In the genomic region with DNA sequence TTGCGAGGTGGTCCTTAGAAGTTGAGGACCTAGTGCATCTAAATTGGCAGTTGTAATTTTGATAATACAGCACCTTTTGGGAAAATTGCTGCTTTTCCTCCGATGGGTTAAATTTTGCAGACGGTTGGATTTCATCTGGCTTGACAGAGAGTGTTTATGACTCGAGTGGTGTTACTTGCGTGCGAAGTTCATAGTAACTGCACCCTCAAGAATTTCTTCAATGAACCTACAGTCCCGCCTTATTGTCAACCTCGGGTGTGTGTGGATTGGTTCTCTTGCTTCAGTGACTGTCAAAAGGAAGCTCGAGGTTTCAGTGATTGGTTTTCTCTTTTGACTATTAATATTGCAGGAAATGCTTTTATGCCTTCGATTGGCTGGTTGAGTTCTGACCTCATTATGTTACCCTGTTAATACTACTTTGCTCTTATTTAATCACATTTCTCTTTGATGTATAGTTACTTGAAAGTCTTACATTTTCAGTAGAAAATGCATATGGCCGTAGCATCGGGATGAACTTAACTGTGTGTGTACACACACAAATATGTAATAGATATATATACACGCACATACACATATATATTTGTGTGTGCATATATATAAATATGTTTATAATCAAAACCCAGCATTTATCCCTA, we compare ENCODE assay signal across 8 cellular contexts. TPM values are rescaled to one million over a fixed set of nuclear protein-coding genes. Genes with fewer than 3 reads are reported as not detected.
DNase-seq lines count a peak whose midpoint lies in the region; ATAC-seq and FAIRE-seq lines count a peak whose summit lies in the region.

No MANE protein-coding gene starts in this region.

- peaks cover 36 to 58% (median 57%) of the 10 kb centered on the region in 11 experiments; a peak in 21 of 22 replicates for H4K20me1 ChIP-seq in BLaER1 treated with 17β-estradiol and CSF1 and Interleukin-3, amounts not matched to agents 10 nM and 100 nM

- H3K27me3 ChIP-seq in BLaER1 treated with 17β-estradiol and CSF1 and Interleukin-3, amounts not matched to agents 10 nM and 100 nM = peaks cover 0 to 10% (median 0%) of the 10 kb centered on the region in 11 experiments; a peak in 5 of 22 replicates
- peaks cover 4% of the 10 kb centered on the region for H3K27me3 ChIP-seq in mononuclear cell (ENCODE audit: insufficient read depth, low read length)

- peaks cover 23% of the 10 kb centered on the region for H3K27me3 Mint-ChIP-seq in activated CD4-positive, alpha-beta memory T cell treated with anti-CD3 and anti-CD28 coated beads, Interleukin-2, amount 10 ng/mL, durations not matched to agents 7 days and 5 days

- ATAC-seq in HG03439 (IDR thresholded peaks at IDR 0.05; ENCODE audit: unreplicated experiment) = peak; percentile 51

- CTCF ChIA-PET in activated CD4-positive, alpha-beta memory T cell treated with anti-CD3 and anti-CD28 coated beads, Interleukin-2, amount 10 ng/mL, durations not matched to agents 7 days and 5 days (lab: Charles Lee) = interaction anchor here (0.6 to 1.9 kb wide), 6 partner anchors 10 to 624 kb away, joined by 3 to 5 read pairs (median 4); no protein-coding TSS in a partner anchor

- peak overlapping the region; percentile 89 for H3K27ac Mint-ChIP-seq in activated CD4-positive, alpha-beta memory T cell treated with anti-CD3 and anti-CD28 coated beads, Interleukin-2, amount 10 ng/mL, durations not matched to agents 7 days and 5 days

- H3K4me1 ChIP-seq in BLaER1 treated with 17β-estradiol and CSF1 and Interleukin-3, amounts not matched to agents 10 nM and 100 nM = peaks cover 22 to 36% (median 26%) of the 10 kb centered on the region in 10 experiments
- H3K4me1 ChIP-seq in mononuclear cell (ENCODE audit: insufficient read depth, low read length) = peaks cover 32% of the 10 kb centered on the region

- peak; percentile 40 for DNase-seq in GM19239 (ENCODE audit: insufficient read length, low spot score)
- DNase-seq in NCI-H526 (lab: John Stamatoyannopoulos, UW) = peak; percentile 71 to 80
- DNase-seq in activated CD4-positive, alpha-beta memory T cell treated with anti-CD3 and anti-CD28 coated beads, Interleukin-2, amount 10 ng/mL, durations not matched to agents 7 days and 5 days = peak; percentile 75
- DNase-seq in stimulated activated CD8-positive, alpha-beta memory T cell treated with anti-CD3 and anti-CD28 coated beads, Interleukin-4, amount 100 ng/mL, for 48 hours = peak; percentile 53

- peaks cover 44% of the 10 kb centered on the region for H3K4me1 Mint-ChIP-seq in activated CD4-positive, alpha-beta memory T cell treated with anti-CD3 and anti-CD28 coated beads, Interleukin-2, amount 10 ng/mL, durations not matched to agents 7 days and 5 days

- peak overlapping the region; percentile 84 for H3K4me3 Mint-ChIP-seq in activated CD4-positive, alpha-beta memory T cell treated with anti-CD3 and anti-CD28 coated beads, Interleukin-2, amount 10 ng/mL, durations not matched to agents 7 days and 5 days

- no peaks in the 10 kb centered on the region for H3K9me3 Mint-ChIP-seq in activated CD4-positive, alpha-beta memory T cell treated with anti-CD3 and anti-CD28 coated beads, Interleukin-2, amount 10 ng/mL, durations not matched to agents 7 days and 5 days

- peak; percentile 98 for FAIRE-seq in GM19239 (lab: Jason Lieb, UNC)
- FAIRE-seq in endometrium (lab: Jason Lieb, UNC) = peak; percentile 63

- H3K36me3 Mint-ChIP-seq in activated CD4-positive, alpha-beta memory T cell treated with anti-CD3 and anti-CD28 coated beads, Interleukin-2, amount 10 ng/mL, durations not matched to agents 7 days and 5 days (ENCODE audit: low read depth) = peaks cover 13% of the 10 kb centered on the region

- peak overlapping the region; percentile 89 to 98 (median 95); a peak in 21 of 22 replicates for H3K27ac ChIP-seq in BLaER1 treated with 17β-estradiol and CSF1 and Interleukin-3, amounts not matched to agents 10 nM and 100 nM

- H3K4me2 ChIP-seq in BLaER1 treated with 17β-estradiol and CSF1 and Interleukin-3, amounts not matched to agents 10 nM and 100 nM = peak overlapping the region; percentile 59 to 90 (median 83)

- peaks cover 0 to 12% (median 8%) of the 10 kb centered on the region in 11 experiments; a peak in 7 of 22 replicates for H3K36me3 ChIP-seq in BLaER1 treated with 17β-estradiol and CSF1 and Interleukin-3, amounts not matched to agents 10 nM and 100 nM

- no peaks in the 10 kb centered on the region; a peak in 1 of 22 replicates for H3K9me3 ChIP-seq in BLaER1 treated with 17β-estradiol and CSF1 and Interleukin-3, amounts not matched to agents 10 nM and 100 nM (replicated peaks in 1 of 11)
- no peaks in the 10 kb centered on the region for H3K9me3 ChIP-seq in mononuclear cell (ENCODE audit: low read depth, low read length)

- POLR2A ChIA-PET in activated CD4-positive, alpha-beta memory T cell treated with anti-CD3 and anti-CD28 coated beads, Interleukin-2, amount 10 ng/mL, durations not matched to agents 7 days and 5 days (lab: Charles Lee) = interaction anchor here (0.6 to 2.2 kb wide), 16 partner anchors 11 to 625 kb away, joined by 3 to 23 read pairs (median 4); partner anchors contain the start of genes MBD5 and ORC4

- H3K9ac ChIP-seq in BLaER1 treated with 17β-estradiol and CSF1 and Interleukin-3, amounts not matched to agents 10 nM and 100 nM = peak overlapping the region; percentile 91 to 95 (median 94)

- H3K4me3 ChIP-seq in BLaER1 treated with 17β-estradiol and CSF1 and Interleukin-3, amounts not matched to agents 10 nM and 100 nM = peak overlapping the region; percentile 91 to 99 (median 96)
- peak overlapping the region; percentile 83 for H3K4me3 ChIP-seq in mononuclear cell (ENCODE audit: low read length)

RNA-seq across cellular contexts. Expression of gene EPC2, which starts 1.5 kb away (rescaled TPM):
- total RNA-seq in activated CD4-positive, alpha-beta memory T cell treated with anti-CD3 and anti-CD28 coated beads, Interleukin-2, amount 10 ng/mL, durations not matched to agents 7 days and 5 days = 10 to 100 TPM; 26.5 to 28.0 TPM
- total RNA-seq in mononuclear cell = 95.3 TPM

Comparison
In these comparisons a context has a peak if more than half of its experiments do, and no peak if none do; other contexts are left out.
1. Peak in every context shown above with its lines: DNase-seq, ATAC-seq, H3K4me3 ChIP-seq and H3K27ac ChIP-seq.